In genomic region chr20:50435397-50436051, GRCh38 we compare ENCODE assay signal across 16 cellular contexts.
DNase-seq lines count a peak whose midpoint lies in the region; TF ChIP-seq lines count a peak whose summit lies in the region.
"Had no signal": no experiment of that assay in that cellular context is flagged by ENCODE, and none has a peak within 500 bp of the region (broad histone marks: within the 10 kb centered on the region; RNA-seq: fewer than 3 reads in every experiment).

No MANE protein-coding gene starts in this region.

- TF ChIP-seq CTCF in HEK293 (tag by site-specific recombination; IDR thresholded peaks at IDR 0.05), result no peak
- no peak for TF ChIP-seq CTCF in breast epithelium (IDR thresholded peaks at IDR 0.05)
- no peak for TF ChIP-seq CTCF in neural progenitor cell (IDR thresholded peaks at IDR 0.05)
- TF ChIP-seq CTCF in tibial nerve (IDR thresholded peaks at IDR 0.05), result no peak

- TF ChIP-seq EP300 in tibial nerve (IDR thresholded peaks at IDR 0.05), result no peak

- H3K27ac ChIP-seq in HEK293 (ENCODE audit: extremely low read depth, low read depth, low read length) (no peak overlapping the region), breast epithelium (peak overlapping the region; percentile 42 to 52), neural progenitor cell (no peak overlapping the region), urinary bladder (ENCODE audit: low read depth) (peak overlapping the region; percentile 35), tibial nerve (peak overlapping the region in 1 of 4 donors; percentile 23)

- TF ChIP-seq POLR2A in breast epithelium (IDR thresholded peaks at IDR 0.05) (no peak), tibial nerve (IDR thresholded peaks at IDR 0.05) (no peak)

- intact Hi-C loops in breast epithelium (cut with DNase I; ENCODE audit: low total_unique reads), result no loop called here

- H3K36me3 ChIP-seq in HEK293 (ENCODE audit: control insufficient read depth in 2 of 2, insufficient read depth in 1 of 2, low read length in 2 of 2), result no peaks in the 10 kb centered on the region
- no peaks in the 10 kb centered on the region for H3K36me3 ChIP-seq in breast epithelium
- H3K36me3 ChIP-seq in neural progenitor cell, result no peaks in the 10 kb centered on the region
- H3K36me3 ChIP-seq in urinary bladder (ENCODE audit: insufficient read depth), result no peaks in the 10 kb centered on the region
- H3K36me3 ChIP-seq in tibial nerve, result no peaks in the 10 kb centered on the region

- DNase-seq in breast epithelium (ENCODE audit: low spot score in 2 of 2) (no peak), neural progenitor cell (ENCODE audit: low spot score) (no peak), tibial nerve (ENCODE audit: low spot score in 2 of 2) (no peak), KBM-7 (no peak), glomerular visceral epithelial cell (ENCODE audit: extremely low spot score) (no peak)
- DNase-seq: DMS79, MM.1S, NCI-H1092, NCI-H146, NCI-H2081, SHP77 treated with DMSO at 0.1 percent for 48 hours, SK-N-SH had no signal

- H3K4me3 ChIP-seq in HEK293 (ENCODE audit: low read depth, low read length), result no peak overlapping the region
- no peak overlapping the region for H3K4me3 ChIP-seq in breast epithelium
- H3K4me3 ChIP-seq in neural progenitor cell, result no peak overlapping the region
- H3K4me3 ChIP-seq in urinary bladder (ENCODE audit: low read depth, low read length), result no peak overlapping the region
- H3K4me3 ChIP-seq in tibial nerve, result no peak overlapping the region

- no peak overlapping the region for H3K9ac ChIP-seq in neural progenitor cell
- H3K9ac ChIP-seq: SK-N-SH had no signal

- WGBS in urinary bladder, result 87% methylated on average over 22 of the region's 22 CpGs
- WGBS in tibial nerve, 2 donors, result 86% methylated on average over 22 of the region's 22 CpGs

- in situ Hi-C loops in KBM-7 (cut with MboI; ENCODE audit: low pct_unique_long_range_greater_than_20kb, low sequenced_read_pairs), result no loop called here

- peak overlapping the region; percentile 63 for H3K27ac Mint-ChIP-seq in neural progenitor cell

- H2AFZ ChIP-seq in neural progenitor cell (replicated peaks), result no peak overlapping the region

- POLR2A ChIA-PET in HEK293 (lab: Yijun Ruan, JAX), result no interaction called here

- H3K27me3 ChIP-seq in breast epithelium (no peaks in the 10 kb centered on the region), neural progenitor cell (no peaks in the 10 kb centered on the region), tibial nerve (no peaks in the 10 kb centered on the region)

- no peak overlapping the region for H3K4me2 ChIP-seq in neural progenitor cell
- H3K4me2 ChIP-seq: SK-N-SH had no signal

- H3K4me3 Mint-ChIP-seq in neural progenitor cell, result no peak overlapping the region
- H3K4me3 Mint-ChIP-seq: HFFc6 had no signal

- H3F3A ChIP-seq in neural progenitor cell (ENCODE audit: low read depth), result no peaks in the 10 kb centered on the region

- no peaks in the 10 kb centered on the region for H3K4me1 ChIP-seq in HEK293 (ENCODE audit: control insufficient read depth, insufficient read depth, low read length)
- peaks cover 0 to 5% of the 10 kb centered on the region in 2 donors for H3K4me1 ChIP-seq in breast epithelium
- H3K4me1 ChIP-seq in neural progenitor cell, result no peaks in the 10 kb centered on the region
- no peaks in the 10 kb centered on the region for H3K4me1 ChIP-seq in urinary bladder (ENCODE audit: insufficient read depth)
- peaks cover 0 to 13% (median 3%) of the 10 kb centered on the region in 4 donors for H3K4me1 ChIP-seq in tibial nerve

- no peaks in the 10 kb centered on the region for H3K36me3 Mint-ChIP-seq in neural progenitor cell
- H3K36me3 Mint-ChIP-seq: CD14-positive monocyte had no signal

- H3K27me3 Mint-ChIP-seq in neural progenitor cell (ENCODE audit: insufficient read depth, low read depth), result peaks cover 9% of the 10 kb centered on the region

- H3K79me2 ChIP-seq in neural progenitor cell (ENCODE audit: low read depth), result no peaks in the 10 kb centered on the region

- CTCF ChIA-PET in HEK293 (lab: Yijun Ruan, JAX), result interaction anchor here (0.5 kb wide), 1 partner anchor 265 kb away, joined by 4 read pairs; no protein-coding TSS in a partner anchor

- peaks cover 13% of the 10 kb centered on the region for H3K4me1 Mint-ChIP-seq in neural progenitor cell

- no peaks in the 10 kb centered on the region for H3K9me3 ChIP-seq in HEK293 (ENCODE audit: control insufficient read depth, insufficient read depth, low read depth, low read length)
- H3K9me3 ChIP-seq in breast epithelium, result no peaks in the 10 kb centered on the region
- H3K9me3 ChIP-seq in neural progenitor cell (ENCODE audit: low read depth), result no peaks in the 10 kb centered on the region
- no peaks in the 10 kb centered on the region for H3K9me3 ChIP-seq in tibial nerve
- H3K9me3 ChIP-seq: SK-N-SH had no signal

- H3K9me3 Mint-ChIP-seq in neural progenitor cell, result no peaks in the 10 kb centered on the region
- H3K9me3 Mint-ChIP-seq: HFFc6 had no signal

- no peaks in the 10 kb centered on the region for H4K20me1 ChIP-seq in neural progenitor cell (ENCODE audit: low read depth)

TF ChIP-seq in HEK293, 187 proteins besides CTCF, POLR2A, EP300 and RAD21:
- TF ChIP-seq, protein P1, sequence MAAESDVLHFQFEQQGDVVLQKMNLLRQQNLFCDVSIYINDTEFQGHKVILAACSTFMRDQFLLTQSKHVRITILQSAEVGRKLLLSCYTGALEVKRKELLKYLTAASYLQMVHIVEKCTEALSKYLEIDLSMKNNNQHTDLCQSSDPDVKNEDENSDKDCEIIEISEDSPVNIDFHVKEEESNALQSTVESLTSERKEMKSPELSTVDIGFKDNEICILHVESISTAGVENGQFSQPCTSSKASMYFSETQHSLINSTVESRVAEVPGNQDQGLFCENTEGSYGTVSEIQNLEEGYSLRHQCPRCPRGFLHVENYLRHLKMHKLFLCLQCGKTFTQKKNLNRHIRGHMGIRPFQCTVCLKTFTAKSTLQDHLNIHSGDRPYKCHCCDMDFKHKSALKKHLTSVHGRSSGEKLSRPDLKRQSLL (tag by site-specific recombination; IDR thresholded peaks at IDR 0.05), result 0 out of 2 replicates have a peak, but pooled peaks have one; percentile 22
- TF ChIP-seq ZNF558 (tag by site-specific recombination; IDR thresholded peaks at IDR 0.05) (peak; percentile 44; the same call in 1 of the 2 replicates), PRDM1 (tag by site-specific recombination; IDR thresholded peaks at IDR 0.05) (no peak)

Comparison
In these comparisons a context has a peak if more than half of its experiments do, and no peak if none do; other contexts are left out.
1. H3K27ac ChIP-seq: peak in breast epithelium (2 of 2) and urinary bladder (single experiment); none in HEK293 (single experiment) and neural progenitor cell (single experiment).